9 cellular contexts compared by ENCODE assay signal in the genomic region with DNA sequence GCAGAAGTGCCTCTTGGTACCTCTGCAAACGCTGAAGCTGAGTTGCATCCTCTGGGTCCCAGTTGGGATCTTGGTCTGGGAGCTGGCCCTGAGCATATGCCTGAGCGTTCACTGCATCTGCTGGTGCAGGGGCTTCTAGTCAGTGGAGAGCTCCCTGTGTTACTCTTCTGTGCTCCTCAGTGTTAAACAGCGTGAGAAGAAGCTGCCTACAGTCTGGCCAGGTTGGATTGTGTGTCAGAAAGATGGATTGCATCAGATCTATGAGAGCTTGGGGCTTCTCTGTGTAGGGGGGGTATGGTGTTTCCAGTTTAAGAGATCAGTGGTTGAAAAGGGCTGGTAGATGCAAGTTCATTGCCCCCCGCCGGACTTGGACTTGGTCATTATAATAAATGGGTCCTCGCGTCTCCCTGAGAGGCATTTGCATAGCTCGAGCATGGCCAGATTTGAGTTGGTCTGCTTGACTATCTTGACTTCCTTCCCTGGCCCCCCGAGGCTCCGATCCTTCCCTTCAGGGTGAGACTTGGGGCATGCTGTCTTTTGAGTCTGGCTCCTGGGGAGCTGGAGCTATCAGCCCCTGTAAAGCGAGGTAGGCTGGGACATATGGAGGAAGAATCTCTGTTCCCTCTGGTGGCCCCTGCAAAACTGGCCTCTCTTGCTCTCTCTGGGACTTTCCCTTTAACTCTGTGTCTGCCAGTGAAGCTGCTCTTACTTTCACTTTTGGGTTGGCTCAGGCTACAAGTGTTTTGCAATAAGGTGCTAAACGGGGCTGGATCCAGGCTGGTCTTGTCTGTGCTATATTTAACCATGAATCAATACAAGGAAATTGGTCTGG. TPM values are rescaled to one million over a fixed set of nuclear protein-coding genes. Genes with fewer than 3 reads are reported as not detected.
DNase-seq lines count a peak whose midpoint lies in the region; ATAC-seq and TF ChIP-seq lines count a peak whose summit lies in the region.
"Had no signal": no experiment of that assay in that cellular context is flagged by ENCODE, and none has a peak within 500 bp of the region (broad histone marks: within the 10 kb centered on the region; RNA-seq: fewer than 3 reads in every experiment).

No MANE protein-coding gene starts in this region.

- no peak overlapping the region for H3K23ac ChIP-seq in trophoblast cell (ENCODE audit: low read length)

- H3K36me3 ChIP-seq in esophagus squamous epithelium (no peaks in the 10 kb centered on the region), trophoblast cell (ENCODE audit: control insufficient read depth in 1 of 2, insufficient read depth in 2 of 2, low read length in 2 of 2) (no peaks in the 10 kb centered on the region)

- H3K4me3 ChIP-seq in GM12864 (ENCODE audit: low read depth, low read length), result peak overlapping the region; percentile 5; the same call in 1 of the 2 replicates
- peak overlapping the region in 3 of 4 donors; percentile 35 to 62 (median 35) for H3K4me3 ChIP-seq in esophagus squamous epithelium
- no peak overlapping the region for H3K4me3 ChIP-seq in trophoblast cell (ENCODE audit: low read depth, low read length)

- H3K9me3 Mint-ChIP-seq in WTC11, result peaks cover 72% of the 10 kb centered on the region

- no peak overlapping the region for H3K4me3 Mint-ChIP-seq in WTC11

- H3K4ac ChIP-seq in trophoblast cell (ENCODE audit: low read depth, low read length), result no peak overlapping the region

- POLR2A ChIA-PET in WTC11 (lab: Charles Lee), result interaction anchor here (1.1 kb wide), 1 partner anchor 75 kb away, joined by 3 read pairs; the partner anchor contains the start of gene TPM4

- no peak overlapping the region for H3K14ac ChIP-seq in trophoblast cell (ENCODE audit: low read length)

- H2BK120ac ChIP-seq in trophoblast cell (ENCODE audit: insufficient read depth, low read length, poor library complexity), result no peak overlapping the region

- no peak overlapping the region for H3K27ac Mint-ChIP-seq in WTC11

- H4K91ac ChIP-seq in trophoblast cell (ENCODE audit: low read depth, low read length), result no peak overlapping the region

- H3K27me3 ChIP-seq in esophagus squamous epithelium (no peaks in the 10 kb centered on the region), trophoblast cell (ENCODE audit: insufficient read depth, low read length) (peaks cover 2% of the 10 kb centered on the region)

- H3K27ac ChIP-seq in esophagus squamous epithelium (peak overlapping the region in 2 of 4 donors; percentile 15 to 46), trophoblast cell (ENCODE audit: low read depth, low read length) (no peak overlapping the region)

- no peak overlapping the region for H3K18ac ChIP-seq in trophoblast cell (ENCODE audit: low read length)

- no peak overlapping the region for H2AFZ ChIP-seq in trophoblast cell (ENCODE audit: insufficient read depth, low read length, poor library complexity)

- ATAC-seq in HG03097 (IDR thresholded peaks at IDR 0.05; ENCODE audit: low FRiP score, unreplicated experiment), result peak; percentile 65
- no peak for ATAC-seq in WTC11
- no peak for ATAC-seq in GM21526 (IDR thresholded peaks at IDR 0.05; ENCODE audit: low FRiP score, unreplicated experiment)

- H3K9ac ChIP-seq in trophoblast cell (ENCODE audit: low read length), result peak overlapping the region; percentile 44

- no peak overlapping the region for H4K8ac ChIP-seq in trophoblast cell (ENCODE audit: low read depth, low read length)

- no peak overlapping the region for H4K12ac ChIP-seq in trophoblast cell (ENCODE audit: low read depth, low read length)

- no peaks in the 10 kb centered on the region for H3K79me2 ChIP-seq in trophoblast cell (ENCODE audit: control insufficient read depth, insufficient read depth, low read length, poor library complexity)

- no peaks in the 10 kb centered on the region for H3K9me3 ChIP-seq in esophagus squamous epithelium
- peaks cover 30% of the 10 kb centered on the region for H3K9me3 ChIP-seq in trophoblast cell (ENCODE audit: insufficient read depth, low read depth, low read length)

- peaks cover 27% of the 10 kb centered on the region for H3K36me3 Mint-ChIP-seq in WTC11

- H3K4me2 ChIP-seq in trophoblast cell (ENCODE audit: low read length), result no peak overlapping the region

- peaks cover 8 to 17% (median 10%) of the 10 kb centered on the region in 3 donors for H3K4me1 ChIP-seq in esophagus squamous epithelium
- no peaks in the 10 kb centered on the region for H3K4me1 ChIP-seq in trophoblast cell (ENCODE audit: control insufficient read depth in 1 of 2, insufficient read depth in 2 of 2, low read length in 2 of 2)

- no peak for TF ChIP-seq POLR2A in esophagus squamous epithelium (IDR thresholded peaks at IDR 0.05)

- no peak overlapping the region for H2BK5ac ChIP-seq in trophoblast cell (ENCODE audit: low read depth, low read length, poor library complexity)

- peak; percentile 64 for DNase-seq in GM12864 (ENCODE audit: low read depth)
- no peak for DNase-seq in WTC11 (ENCODE audit: low spot score)
- no peak for DNase-seq in esophagus squamous epithelium (lab: John Stamatoyannopoulos, UW)
- DNase-seq in trophoblast cell, result peak in 1 of 2 donors; percentile 15
- no peak for DNase-seq in NCI-H446 (lab: John Stamatoyannopoulos, UW)
- DNase-seq in GDM1 (lab: John Stamatoyannopoulos, UW), result no peak

- H3K4me1 Mint-ChIP-seq in WTC11, result peaks cover 4% of the 10 kb centered on the region; the same call in 1 of the 2 replicates

- CTCF ChIA-PET in WTC11 (lab: Charles Lee), result interaction anchor here (0.6 to 1.0 kb wide), 2 partner anchors 40 to 203 kb away, joined by 3 to 4 read pairs; no protein-coding TSS in a partner anchor

- TF ChIP-seq CTCF in GM12864 (IDR thresholded peaks at IDR 0.05; ENCODE audit: low read depth, low read length, missing control alignments) (no peak), WTC11 (IDR thresholded peaks at IDR 0.05) (no peak), esophagus squamous epithelium (IDR thresholded peaks at IDR 0.05) (no peak)

- H2BK12ac ChIP-seq in trophoblast cell (ENCODE audit: low read length), result no peak overlapping the region

- H3K79me1 ChIP-seq in trophoblast cell (ENCODE audit: low read length), result no peaks in the 10 kb centered on the region

- intact Hi-C loops in esophagus squamous epithelium (cut with DNase I), result no loop called here

- peaks cover 11% of the 10 kb centered on the region for H3K27me3 Mint-ChIP-seq in WTC11 (ENCODE audit: low read depth)

- H2AK5ac ChIP-seq in trophoblast cell (ENCODE audit: low read length), result no peak overlapping the region

- 10 to 13% methylated on average over 8 to 11 of the region's 12 CpGs for WGBS in esophagus squamous epithelium, 2 donors
- WGBS in trophoblast cell (ENCODE audit: extremely low coverage, insufficient coverage, insufficient read length), result no CpG with 5 or more reads among the region's 12 CpGs

TF ChIP-seq in WTC11, 78 proteins besides CTCF, POLR2A, EP300 and RAD21:
- TF ChIP-seq SMAD4 (CRISPR knock-in tag; IDR thresholded peaks at IDR 0.05) (no peak), GABPB1 (CRISPR knock-in tag; IDR thresholded peaks at IDR 0.05) (peak; percentile 38; the same call in 1 of the 2 replicates)

RNA-seq across cellular contexts. Expression of gene OR10H4, which starts 52.9 kb away (rescaled TPM):
- total RNA-seq in WTC11 (2021) (not detected in 3 replicates), esophagus squamous epithelium (not detected)
- not detected in 2 replicates for polyA plus RNA-seq in trophoblast cell (2013)
- total RNA-seq: T-helper 1 cell treated with Interleukin-12 subunit alpha and Interleukin-12 subunit beta and Interleukin-4 antibody, amounts not matched to agents 30 ng/mL and 1 ng/mL, for 36 hours had no signal
